ENCODE assay signal across 8 cellular contexts in genomic region chr17:43419375-43419882, GRCh38. TPM values are rescaled to one million over a fixed set of nuclear protein-coding genes. Genes with fewer than 3 reads are reported as not detected.
DNase-seq lines count a peak whose midpoint lies in the region; ATAC-seq and TF ChIP-seq lines count a peak whose summit lies in the region.
"Not testable (repeated sequence)": the region's sequence is repeated elsewhere in the genome, so short reads cannot be mapped to it uniquely, and the experiment has no call there.

No MANE protein-coding gene starts in this region.

- POLR2A ChIA-PET in HCT116 (lab: Charles Lee) = interaction anchor here (0.9 to 3.1 kb wide), 3 partner anchors 16 to 21 kb away, joined by 3 to 8 read pairs (median 3); partner anchors contain the start of gene ARL4D
- POLR2A ChIA-PET in SK-N-SH (lab: Yijun Ruan, JAX) = not testable (repeated sequence)

- not testable (repeated sequence) for H4K20me1 ChIP-seq in HCT116 (ENCODE audit: insufficient read depth); SK-N-SH (ENCODE audit: insufficient read depth); mammary epithelial cell (ENCODE audit: insufficient read depth, low read length)

- H3K27me3 ChIP-seq in HCT116 (ENCODE audit: insufficient read depth, low read length); SK-N-SH (ENCODE audit: insufficient read depth); mammary epithelial cell (ENCODE audit: insufficient read depth, low read length); cardiac muscle cell; muscle layer of duodenum (ENCODE audit: low read depth, low read length); sigmoid colon; uterus: not testable (repeated sequence)

- not testable (repeated sequence) for H3K9me3 ChIP-seq in HCT116 (ENCODE audit: control insufficient read depth in 1 of 2, insufficient read depth in 1 of 2, low read depth in 1 of 2, low read length in 2 of 2); SK-N-SH; mammary epithelial cell (replicated peaks; ENCODE audit: insufficient read depth, low read length); cardiac muscle cell (ENCODE audit: low read depth); muscle layer of duodenum (ENCODE audit: control insufficient read depth in 1 of 2, low read length in 2 of 2); sigmoid colon; uterus

- H3K36me3 ChIP-seq in HCT116 (ENCODE audit: control insufficient read depth in 1 of 2, insufficient read depth in 2 of 2, low read length in 2 of 2); SK-N-SH (replicated peaks in 1 of 2; ENCODE audit: control insufficient read depth in 1 of 2, insufficient read depth in 2 of 2, low read length in 1 of 2); mammary epithelial cell (ENCODE audit: insufficient read depth, low read length); cardiac muscle cell; muscle layer of duodenum (ENCODE audit: control insufficient read depth in 1 of 2, insufficient read depth in 2 of 2, low read length in 2 of 2); sigmoid colon; uterus: not testable (repeated sequence)

- BruUV-seq in HCT116 (replicated peaks; lab: Mats Ljungman, UMichigan); mammary epithelial cell (replicated peaks; lab: Mats Ljungman, UMichigan): not testable (repeated sequence)

- 95% methylated on average over 17 of the region's 17 CpGs for WGBS in SK-N-SH (ENCODE audit: low lambda C conversion rate)
- WGBS in mammary epithelial cell (ENCODE audit: low coverage, missing lambda C conversion rate) = 79% methylated on average over 14 of the region's 17 CpGs
- 94 to 96% methylated on average over 17 of the region's 17 CpGs for WGBS in sigmoid colon, 2 donors

- TF ChIP-seq CTCF in HCT116 (IDR thresholded peaks at IDR 0.05 in 2 of 3, conservative IDR thresholded peaks at IDR 0.05 in 1 of 3; ENCODE audit: borderline replicate concordance in 1 of 3, insufficient read depth in 1 of 3, low read depth in 2 of 3, low read length in 2 of 3); SK-N-SH (IDR thresholded peaks at IDR 0.05); mammary epithelial cell (conservative IDR thresholded peaks at IDR 0.05 in 1 of 2, IDR thresholded peaks at IDR 0.05 in 1 of 2; ENCODE audit: extremely low read depth in 1 of 2, insufficient read depth in 1 of 2, low read depth in 1 of 2, low read length in 2 of 2); epithelial cell of esophagus (IDR thresholded peaks at IDR 0.05; ENCODE audit: insufficient read depth, low read depth, low read length, missing control alignments); cardiac muscle cell (IDR thresholded peaks at IDR 0.05; ENCODE audit: low read depth, low read length); sigmoid colon (IDR thresholded peaks at IDR 0.05); uterus (IDR thresholded peaks at IDR 0.05): not testable (repeated sequence)

- H3K4me2 ChIP-seq in HCT116 (ENCODE audit: low read length) (peak overlapping the region; percentile 73), SK-N-SH (peak overlapping the region; percentile 77), mammary epithelial cell (ENCODE audit: insufficient read depth, low read depth, low read length) (peak overlapping the region; percentile 78)

- H3K4me3 ChIP-seq in HCT116 (replicated peaks in 1 of 2; ENCODE audit: low read depth in 1 of 2, low read length in 2 of 2) = peak overlapping the region in 1 of 2 experiments; percentile 33; a peak in 1 of 4 replicates
- peak overlapping the region in 1 of 2 experiments; percentile 38; a peak in 2 of 4 replicates for H3K4me3 ChIP-seq in SK-N-SH (ENCODE audit: low read depth in 2 of 2, low read length in 1 of 2)
- H3K4me3 ChIP-seq in mammary epithelial cell (replicated peaks in 1 of 3; ENCODE audit: insufficient read depth in 1 of 3, low read depth in 2 of 3, low read length in 3 of 3) = peak overlapping the region; percentile 16 to 41 (median 37)
- H3K4me3 ChIP-seq in epithelial cell of esophagus (ENCODE audit: low read length) = peak overlapping the region; percentile 32
- not testable (repeated sequence) for H3K4me3 ChIP-seq in cardiac muscle cell; muscle layer of duodenum (ENCODE audit: low read depth in 1 of 2, low read length in 2 of 2); sigmoid colon; uterus

- TF ChIP-seq EP300 in SK-N-SH (IDR thresholded peaks at IDR 0.05; ENCODE audit: borderline replicate concordance in 1 of 2, low read depth in 1 of 2, low read length in 1 of 2); sigmoid colon (IDR thresholded peaks at IDR 0.05): not testable (repeated sequence)

- H3K4me1 ChIP-seq in HCT116 (ENCODE audit: control insufficient read depth in 1 of 2, insufficient read depth in 2 of 2, low read length in 2 of 2) (peaks cover 6 to 27% of the 10 kb centered on the region in 2 experiments), SK-N-SH (ENCODE audit: control insufficient read depth in 1 of 2, insufficient read depth in 2 of 2, low read depth in 1 of 2, low read length in 1 of 2) (peaks cover 11 to 18% of the 10 kb centered on the region in 2 experiments; a peak in 3 of 4 replicates), mammary epithelial cell (ENCODE audit: insufficient read depth, low read length) (peaks cover 39% of the 10 kb centered on the region), cardiac muscle cell (ENCODE audit: low read depth) (peaks cover 21% of the 10 kb centered on the region), muscle layer of duodenum (ENCODE audit: control insufficient read depth in 1 of 2, insufficient read depth in 2 of 2, low read length in 2 of 2) (peaks cover 26 to 28% of the 10 kb centered on the region in 2 donors), sigmoid colon (peaks cover 0 to 41% (median 38%) of the 10 kb centered on the region in 4 donors)
- H3K4me1 ChIP-seq in uterus = not testable (repeated sequence)

- dilution Hi-C loops in mammary epithelial cell (cut with HindIII; ENCODE audit: low sequenced_read_pairs) = not testable (repeated sequence)

- not testable (repeated sequence) for TF ChIP-seq POLR2A in HCT116 (IDR thresholded peaks at IDR 0.05; ENCODE audit: borderline replicate concordance, extremely low read depth, insufficient read depth, insufficient read length); sigmoid colon (IDR thresholded peaks at IDR 0.05); uterus (IDR thresholded peaks at IDR 0.05)

- not testable (repeated sequence) for ATAC-seq in HCT116

- H2AFZ ChIP-seq in HCT116 (ENCODE audit: low read depth, low read length, poor library complexity, severe bottlenecking) (peak overlapping the region; percentile 68), SK-N-SH (ENCODE audit: low read depth) (peak overlapping the region; percentile 76), mammary epithelial cell (ENCODE audit: low read depth, low read length) (peak overlapping the region; percentile 83)

- in situ Hi-C loops in mammary epithelial cell (cut with MboI; ENCODE audit: low sequenced_read_pairs in 2 of 2) = not testable (repeated sequence)

- not testable (repeated sequence) for DNase-seq in HCT116 (ENCODE audit: low read depth, low spot score); SK-N-SH; mammary epithelial cell; epithelial cell of esophagus (ENCODE audit: low read depth); cardiac muscle cell (ENCODE audit: low read depth in 1 of 2, low spot score in 1 of 2); sigmoid colon; uterus

- CTCF ChIA-PET in HCT116 (lab: Charles Lee) (interaction anchor here (0.9 to 2.0 kb wide), 2 partner anchors 12 to 25 kb away, joined by 3 to 5 read pairs; no protein-coding TSS in a partner anchor), SK-N-SH (lab: Yijun Ruan, JAX) (interaction anchor here (1.3 to 3.8 kb wide), 3 partner anchors 10 to 64 kb away, joined by 3 to 19 read pairs (median 4); no protein-coding TSS in a partner anchor)
- CTCF ChIA-PET in mammary epithelial cell (lab: Charles Lee; ENCODE audit: low non-redundant PET) = not testable (repeated sequence)

- not testable (repeated sequence) for H3K79me2 ChIP-seq in HCT116 (ENCODE audit: insufficient read depth, low read length); SK-N-SH (ENCODE audit: insufficient read depth); mammary epithelial cell (ENCODE audit: insufficient read depth, low read length)

- H3K9me2 ChIP-seq in HCT116 (ENCODE audit: insufficient read depth); SK-N-SH: not testable (repeated sequence)

- intact Hi-C loops in HCT116 (cut with micrococcal nuclease); uterus (cut with DNase I; ENCODE audit: low total_unique reads): not testable (repeated sequence)
- intact Hi-C loops in mammary epithelial cell (cut with micrococcal nuclease) (loop anchor here (2.0 kb wide), 1 partner anchor 49 kb away; no protein-coding TSS in a partner anchor), sigmoid colon (cut with DNase I) (loop anchor here (2.0 kb wide), 1 partner anchor 63 kb away; the partner anchor contains the start of gene DHX8)

- H3F3A ChIP-seq in SK-N-SH (replicated peaks; ENCODE audit: insufficient read depth) = peaks cover 16% of the 10 kb centered on the region

- H3K27ac ChIP-seq in HCT116 (ENCODE audit: low read depth, low read length) (peak overlapping the region; percentile 39), SK-N-SH (ENCODE audit: low read depth in 2 of 2, low read length in 1 of 2) (peak overlapping the region; percentile 34 to 89), mammary epithelial cell (ENCODE audit: insufficient read depth, low read depth, low read length) (peak overlapping the region; percentile 73), cardiac muscle cell (peak overlapping the region; percentile 52), muscle layer of duodenum (ENCODE audit: low read length) (peak overlapping the region; percentile 68), sigmoid colon (peak overlapping the region; percentile 86 to 94 (median 90)), uterus (peak overlapping the region; percentile 78 to 83)

- peak overlapping the region; percentile 19; the same call in 1 of the 2 replicates for H3K9ac ChIP-seq in HCT116 (ENCODE audit: low read length)
- peak overlapping the region; percentile 58; the same call in 1 of the 2 replicates for H3K9ac ChIP-seq in SK-N-SH
- peak overlapping the region; percentile 34 for H3K9ac ChIP-seq in mammary epithelial cell (ENCODE audit: insufficient read depth, low read length)

- TF ChIP-seq RAD21 in HCT116 (IDR thresholded peaks at IDR 0.05; ENCODE audit: low read depth); SK-N-SH (IDR thresholded peaks at IDR 0.05; ENCODE audit: low read length): not testable (repeated sequence)

- RAD21 ChIA-PET in HCT116 (lab: Charles Lee; ENCODE audit: low non-redundant PET in 1 of 2, low total read pairs in 2 of 2, uncharacterized antibody in 2 of 2, unreplicated experiment in 2 of 2) = not testable (repeated sequence)

RNA-seq across cellular contexts. Expression of gene ARL4D, which starts 20.6 kb away (rescaled TPM):
- total RNA-seq in HCT116 (2021; ENCODE audit: unreplicated experiment) = 11.5 TPM
- polyA plus RNA-seq in HCT116 (2012) = 13.4 and 16.0 TPM in 2 replicates
- polyA plus RNA-seq in SK-N-SH (2012; rRNA removed) = 22.7 and 29.5 TPM in 2 replicates
- 16.4 and 17.8 TPM in 2 replicates for polyA plus RNA-seq in SK-N-SH (2012; cell fraction: cytosol; rRNA removed)
- polyA plus RNA-seq in SK-N-SH (2012; cell fraction: nucleus; rRNA removed) = 25.7 and 35.5 TPM in 2 replicates
- total RNA-seq in mammary epithelial cell = 100 to 1,000 TPM in 1 of 2 donors, 10 to 100 TPM in 1; 59.1 to 112 TPM
- polyA plus RNA-seq in mammary epithelial cell = 43.2 TPM
- 43.4 TPM for polyA minus RNA-seq in mammary epithelial cell
- total RNA-seq in cardiac muscle cell = 18.7 and 32.4 TPM in 2 replicates
- polyA plus RNA-seq in cardiac muscle cell = 36.3 and 39.0 TPM in 2 replicates
- 10 to 100 TPM; 18.6 to 52.1 (median 31.4) TPM for total RNA-seq in sigmoid colon
- 1 to 10 TPM; 1.4 to 8.9 (median 4.8) TPM for polyA plus RNA-seq in sigmoid colon
- total RNA-seq in uterus = 10 to 100 TPM; 19.1 to 33.2 (median 25.7) TPM

Comparison
In these comparisons a context has a peak if more than half of its experiments do, and no peak if none do; other contexts are left out.
1. H3K27ac ChIP-seq: peak in every context shown above with its lines; median percentile 90 in sigmoid colon; 80 in uterus; 73 in mammary epithelial cell; 68 in muscle layer of duodenum; 62 in SK-N-SH; 52 in cardiac muscle cell; 39 in HCT116.